In genomic region chr9:116452227-116452626, GRCh38 we compare ENCODE assay signal across 27 cellular contexts.
"Had no signal": no experiment of that assay in that cellular context is flagged by ENCODE, and none has a peak within 500 bp of the region (broad histone marks: within the 10 kb centered on the region; RNA-seq: fewer than 3 reads in every experiment).

No MANE protein-coding gene starts in this region.

- H3K4me3 Mint-ChIP-seq: dendritic cell treated with granulocyte-macrophage colony-stimulating factor and Interleukin-4, amounts not matched to agents 40 ng/mL and 50 ng/mL, for 4 days; effector memory CD8-positive, alpha-beta T cell; endodermal cell had no signal

- H3K79me2 ChIP-seq: hepatocyte had no signal

- H3K27ac Mint-ChIP-seq: dendritic cell treated with granulocyte-macrophage colony-stimulating factor and Interleukin-4, amounts not matched to agents 40 ng/mL and 50 ng/mL, for 4 days; effector memory CD8-positive, alpha-beta T cell; endodermal cell had no signal

- H3K4me1 ChIP-seq: colonic mucosa, esophagus squamous epithelium, foreskin keratinocyte, gastrocnemius medialis had no signal

- H3K36me3 ChIP-seq: colonic mucosa, esophagus muscularis mucosa, esophagus squamous epithelium, gastrocnemius medialis, gastroesophageal sphincter, heart left ventricle, heart right ventricle had no signal

- FAIRE-seq: endometrium, endothelial cell of umbilical vein, frontal cortex had no signal

- DNase-seq: colonic mucosa; cortex of kidney; dermis blood vessel endothelial cell; dorsolateral prefrontal cortex; effector CD4-positive, alpha-beta T cell; effector CD8-positive, alpha-beta T cell; effector memory CD4-positive, alpha-beta T cell; effector memory CD8-positive, alpha-beta T cell; endodermal cell; esophagus squamous epithelium; foreskin keratinocyte; foreskin melanocyte; gastrocnemius medialis; glutamatergic neuron; head of caudate nucleus; heart left ventricle; heart right ventricle had no signal

- H3K9me3 ChIP-seq: colonic mucosa had no signal

- H3K4me2 ChIP-seq: hepatocyte had no signal

- H3K27me3 ChIP-seq: colonic mucosa, dorsolateral prefrontal cortex, esophagus muscularis mucosa, esophagus squamous epithelium, foreskin keratinocyte, gastrocnemius medialis, gastroesophageal sphincter, heart left ventricle, heart right ventricle, hepatocyte had no signal

- H3K27me3 Mint-ChIP-seq: dendritic cell treated with granulocyte-macrophage colony-stimulating factor and Interleukin-4, amounts not matched to agents 40 ng/mL and 50 ng/mL, for 4 days; effector memory CD8-positive, alpha-beta T cell had no signal

- H2AFZ ChIP-seq: hepatocyte had no signal

- ATAC-seq: effector memory CD8-positive, alpha-beta T cell; esophagus mucosa; foreskin keratinocyte; gastrocnemius medialis; gastroesophageal sphincter; heart left ventricle had no signal

- H3K4me3 ChIP-seq: colonic mucosa, coronary artery, dorsolateral prefrontal cortex, esophagus muscularis mucosa, esophagus squamous epithelium, gastrocnemius medialis, gastroesophageal sphincter, heart left ventricle, heart right ventricle, hepatocyte had no signal

- H3K27ac ChIP-seq: colonic mucosa, coronary artery, dorsolateral prefrontal cortex, epithelial cell of prostate, esophagus muscularis mucosa, esophagus squamous epithelium, foreskin keratinocyte, gastrocnemius medialis, gastroesophageal sphincter, heart left ventricle, heart right ventricle, hepatocyte had no signal
